In genomic region chr19:30153326-30154210, GRCh38 we compare ENCODE assay signal across 12 cellular contexts.
DNase-seq lines count a peak whose midpoint lies in the region; ATAC-seq and TF ChIP-seq lines count a peak whose summit lies in the region.
"Had no signal": no experiment of that assay in that cellular context is flagged by ENCODE, and none has a peak within 500 bp of the region (broad histone marks: within the 10 kb centered on the region; RNA-seq: fewer than 3 reads in every experiment).

No MANE protein-coding gene starts in this region.

- TF ChIP-seq CTCF in BE2C (IDR thresholded peaks at IDR 0.05; ENCODE audit: low read depth, low read length), result no peak
- TF ChIP-seq CTCF in GM23338 (conservative IDR thresholded peaks at IDR 0.05; ENCODE audit: low read depth in 2 of 2), result no peak

- H3K36me3 Mint-ChIP-seq in GM23338 (ENCODE audit: low read depth), result no peaks in the 10 kb centered on the region
- H3K36me3 Mint-ChIP-seq: brain; natural killer cell treated with Interleukin-12 subunit alpha and Interleukin-12 subunit beta and Interleukin-15 and Interleukin-18, amount 100 ng/mL, for 72 hours had no signal

- no peak overlapping the region for H3K27ac ChIP-seq in GM23338 (ENCODE audit: low read depth)

- H3K9me2 ChIP-seq in GM23338 (ENCODE audit: insufficient read depth), result no peaks in the 10 kb centered on the region

- no peaks in the 10 kb centered on the region for H3K9me3 ChIP-seq in BE2C

- peak overlapping the region; percentile 57; the same call in 1 of the 2 replicates for H2AFZ ChIP-seq in GM23338

- no peak overlapping the region for H3K4me3 Mint-ChIP-seq in GM23338
- H3K4me3 Mint-ChIP-seq: brain; natural killer cell treated with Interleukin-12 subunit alpha and Interleukin-12 subunit beta and Interleukin-15 and Interleukin-18, amount 100 ng/mL, for 72 hours had no signal

- H3K9me3 Mint-ChIP-seq in GM23338, result no peaks in the 10 kb centered on the region
- H3K9me3 Mint-ChIP-seq: natural killer cell treated with Interleukin-12 subunit alpha and Interleukin-12 subunit beta and Interleukin-15 and Interleukin-18, amount 100 ng/mL, for 72 hours had no signal

- peak overlapping the region; percentile 50 for H3K4me3 ChIP-seq in BE2C (ENCODE audit: low read depth, low read length)
- H3K4me3 ChIP-seq in GM23338, result no peak overlapping the region

- H3K79me2 ChIP-seq in GM23338 (replicated peaks; ENCODE audit: insufficient read depth), result no peaks in the 10 kb centered on the region

- no peak overlapping the region for H3K4me2 ChIP-seq in GM23338

- peak; percentile 56 for ATAC-seq in GM18873 (IDR thresholded peaks at IDR 0.05; ENCODE audit: low FRiP score, unreplicated experiment)
- ATAC-seq in GM23338, result no peak
- ATAC-seq in HG03442 (IDR thresholded peaks at IDR 0.05; ENCODE audit: unreplicated experiment), result peak; percentile 86
- ATAC-seq: esophagus mucosa had no signal

- H3K27me3 ChIP-seq in BE2C (no peaks in the 10 kb centered on the region), GM23338 (ENCODE audit: insufficient read depth) (no peaks in the 10 kb centered on the region)

- no peaks in the 10 kb centered on the region for H3K4me1 Mint-ChIP-seq in GM23338

- H3K4me1 ChIP-seq in BE2C (peaks cover 34% of the 10 kb centered on the region), GM23338 (ENCODE audit: insufficient read depth) (no peaks in the 10 kb centered on the region)

- no peaks in the 10 kb centered on the region for H4K20me1 ChIP-seq in GM23338 (replicated peaks; ENCODE audit: insufficient read depth)

- H3F3A ChIP-seq in GM23338 (replicated peaks; ENCODE audit: low read depth), result no peaks in the 10 kb centered on the region

- peak; percentile 77 for DNase-seq in BE2C
- DNase-seq in GM23338 (ENCODE audit: low spot score), result no peak
- no peak for DNase-seq in NCI-H510A (lab: John Stamatoyannopoulos, UW)
- no peak for DNase-seq in Ammon's horn (ENCODE audit: low spot score)
- no peak for DNase-seq in SIG-M5 treated with dmso at 0.1 percent for 504 hours (lab: John Stamatoyannopoulos, UW; ENCODE audit: unreplicated experiment)
- DNase-seq in epidermal melanocyte (ENCODE audit: insufficient read length, low spot score), result no peak
- DNase-seq: NCI-H524 had no signal

- no peak overlapping the region for H3K27ac Mint-ChIP-seq in GM23338
- H3K27ac Mint-ChIP-seq: natural killer cell treated with Interleukin-12 subunit alpha and Interleukin-12 subunit beta and Interleukin-15 and Interleukin-18, amount 100 ng/mL, for 72 hours had no signal

- H3K27me3 Mint-ChIP-seq in GM23338 (ENCODE audit: insufficient read depth, low read depth, poor library complexity), result peaks cover 12% of the 10 kb centered on the region
- H3K27me3 Mint-ChIP-seq: natural killer cell treated with Interleukin-12 subunit alpha and Interleukin-12 subunit beta and Interleukin-15 and Interleukin-18, amount 100 ng/mL, for 72 hours had no signal

- H3K36me3 ChIP-seq in BE2C (no peaks in the 10 kb centered on the region), GM23338 (ENCODE audit: insufficient read depth) (no peaks in the 10 kb centered on the region)

TF ChIP-seq in GM23338, 12 proteins besides CTCF, POLR2A, EP300 and RAD21 (continues in another document):
- TF ChIP-seq STAT1 (IDR thresholded peaks at IDR 0.05; ENCODE audit: unreplicated experiment), result no peak
- no peak for TF ChIP-seq ZNF331 (CRISPR knock-in tag; IDR thresholded peaks at IDR 0.05; ENCODE audit: low read depth)
- no peak for TF ChIP-seq EZH2phosphoT487 (IDR thresholded peaks at IDR 0.05; ENCODE audit: unreplicated experiment)
- no peak for TF ChIP-seq EZH2 (IDR thresholded peaks at IDR 0.05; ENCODE audit: low read depth, unreplicated experiment)
- no peak for TF ChIP-seq NANOG (IDR thresholded peaks at IDR 0.05; ENCODE audit: borderline replicate concordance)
- no peak for TF ChIP-seq JUNB (IDR thresholded peaks at IDR 0.05; ENCODE audit: unreplicated experiment)
- no peak for TF ChIP-seq CREB1 (CRISPR knock-in tag; IDR thresholded peaks at IDR 0.05; ENCODE audit: low read depth)
- no peak for TF ChIP-seq ZNF462 (CRISPR knock-in tag; IDR thresholded peaks at IDR 0.05)
- no peak for TF ChIP-seq ZNF114 (CRISPR knock-in tag; IDR thresholded peaks at IDR 0.05)
- no peak for TF ChIP-seq ETS1 (IDR thresholded peaks at IDR 0.05)
- TF ChIP-seq POLR2AphosphoS5 (IDR thresholded peaks at IDR 0.05; ENCODE audit: low read depth), result no peak
